In genomic region chr3:126522363-126522788, GRCh38 we compare ENCODE assay signal across 8 cellular contexts. TPM values are rescaled to one million over a fixed set of nuclear protein-coding genes. Genes with fewer than 3 reads are reported as not detected.
DNase-seq lines count a peak whose midpoint lies in the region; ATAC-seq and TF ChIP-seq lines count a peak whose summit lies in the region.

No MANE protein-coding gene starts in this region.

- peaks cover 11% of the 10 kb centered on the region for H3K4me1 ChIP-seq in mucosa of descending colon (ENCODE audit: low read depth)

- DNase-seq in ACHN (peak; percentile 54), NCI-H2227 treated with DMSO at 0.1 percent for 48 hours (lab: John Stamatoyannopoulos, UW) (peak; percentile 13), epidermal melanocyte (ENCODE audit: insufficient read length, low spot score) (peak; percentile 83), mucosa of descending colon (peak; percentile 48 to 66 (median 60))
- DNase-seq in activated CD8-positive, alpha-beta memory T cell treated with anti-CD3 and anti-CD28 coated beads for 4 hours (ENCODE audit: low read depth in 2 of 2): peak; percentile 9 to 11
- DNase-seq in stimulated activated naive CD8-positive, alpha-beta T cell treated with anti-CD3 and anti-CD28 coated beads, Interleukin-15, Interleukin-2, amounts not matched to agents 100 U/mL and 50 U/mL, for 24 hours: peak; percentile 47

- H3K4me3 ChIP-seq in mucosa of descending colon: no peak overlapping the region

- no peaks in the 10 kb centered on the region for H3K9me3 ChIP-seq in mucosa of descending colon

- in situ Hi-C loops in ACHN (cut with HindIII; ENCODE audit: low pct_ligation_motif_present, low pct_unique_long_range_greater_than_20kb, low sequenced_read_pairs): no loop called here

- peak; percentile 88 for TF ChIP-seq CTCF in GM12872 (IDR thresholded peaks at IDR 0.05; ENCODE audit: insufficient read depth, low read depth, low read length)
- peak; percentile 92 for TF ChIP-seq CTCF in mucosa of descending colon (IDR thresholded peaks at IDR 0.05)

- intact Hi-C loops in mucosa of descending colon (cut with DNase I, micrococcal nuclease): no loop called here

- H3K36me3 ChIP-seq in mucosa of descending colon (ENCODE audit: low read depth): no peaks in the 10 kb centered on the region

- ATAC-seq in mucosa of descending colon: peak; percentile 51
- no peak for ATAC-seq in stimulated activated naive CD8-positive, alpha-beta T cell treated with anti-CD3 and anti-CD28 coated beads, Interleukin-15, Interleukin-2, amounts not matched to agents 100 U/mL and 50 U/mL, for 24 hours
- ATAC-seq in GM18517 (IDR thresholded peaks at IDR 0.05; ENCODE audit: unreplicated experiment): no peak

RNA-seq across cellular contexts. Expression of gene CHST13, which starts 1.6 kb away (rescaled TPM):
- total RNA-seq in mucosa of descending colon: 1 to 10 TPM in 1 of 3 donors, under 1 TPM in 2; 0.27 to 5.7 (median 0.98) TPM

RNA-seq across cellular contexts. Expression of gene UROC1, which starts 4.8 kb away (rescaled TPM):
- total RNA-seq in mucosa of descending colon: not detected

RNA-seq across cellular contexts. Expression of gene C3orf22, which starts 36.4 kb away (rescaled TPM):
- not detected for total RNA-seq in mucosa of descending colon

RNA-seq across cellular contexts. Expression of gene ZXDC, which starts 46.7 kb away (rescaled TPM):
- 10 to 100 TPM; 28.7 to 39.4 (median 37.7) TPM for total RNA-seq in mucosa of descending colon

Comparison
In these comparisons a context has a peak if more than half of its experiments do, and no peak if none do; other contexts are left out.
1. DNase-seq: peak in every context shown above with its lines; median percentile 83 in epidermal melanocyte; 60 in mucosa of descending colon; 54 in ACHN; 47 in stimulated activated naive CD8-positive, alpha-beta T cell treated with anti-CD3 and anti-CD28 coated beads, Interleukin-15, Interleukin-2, amounts not matched to agents 100 U/mL and 50 U/mL, for 24 hours; 13 in NCI-H2227 treated with DMSO at 0.1 percent for 48 hours; 10 in activated CD8-positive, alpha-beta memory T cell treated with anti-CD3 and anti-CD28 coated beads for 4 hours.